In the genomic region with DNA sequence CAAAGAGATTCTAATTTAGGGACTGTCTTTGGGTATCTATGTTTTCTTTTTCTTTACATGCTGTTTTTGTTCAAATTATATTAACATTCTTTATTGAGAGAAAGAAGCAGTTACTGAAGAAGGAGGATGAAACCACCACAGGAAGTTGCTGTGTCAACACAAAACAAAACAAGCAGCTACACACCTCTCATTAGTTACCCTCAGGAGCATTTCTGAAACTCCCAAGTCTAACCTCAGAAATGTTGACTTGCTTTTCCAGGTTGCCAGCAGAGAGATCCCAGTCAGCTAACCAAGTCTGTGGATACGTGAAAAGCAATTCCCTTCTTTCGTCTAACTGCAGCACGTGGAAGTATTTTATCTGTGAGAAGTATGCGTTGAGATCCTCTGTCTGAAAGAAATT, we compare ENCODE assay signal across 24 cellular contexts. TPM values are rescaled to one million over a fixed set of nuclear protein-coding genes. Genes with fewer than 3 reads are reported as not detected.
A peak's percentile ranks its signal among the peaks of the same experiment; 100 is the strongest.
DNase-seq lines count a peak whose midpoint lies in the region; ATAC-seq, FAIRE-seq and TF ChIP-seq lines count a peak whose summit lies in the region.
"Had no signal": no experiment of that assay in that cellular context is flagged by ENCODE, and none has a peak within 500 bp of the region (broad histone marks: within the 10 kb centered on the region; RNA-seq: fewer than 3 reads in every experiment).

No MANE protein-coding gene starts in this region.

- H3K27me3 ChIP-seq in MM.1S (replicated peaks; ENCODE audit: insufficient read depth, low read length) (no peaks in the 10 kb centered on the region), esophagus muscularis mucosa (no peaks in the 10 kb centered on the region), esophagus squamous epithelium (no peaks in the 10 kb centered on the region)

- H3K36me3 ChIP-seq in MM.1S (replicated peaks; ENCODE audit: insufficient read depth, low read length) (no peaks in the 10 kb centered on the region), esophagus muscularis mucosa (no peaks in the 10 kb centered on the region), esophagus squamous epithelium (no peaks in the 10 kb centered on the region)

- H3K4me2 ChIP-seq in A549 (no peak overlapping the region), MM.1S (ENCODE audit: low read depth, low read length) (peak overlapping the region; percentile 60)

- H3K79me2 ChIP-seq in MM.1S (ENCODE audit: low read length): no peaks in the 10 kb centered on the region

- H3K27ac Mint-ChIP-seq in endothelial cell (ENCODE audit: unreplicated experiment): peak overlapping the region; percentile 93
- H3K27ac Mint-ChIP-seq: CD8-positive, alpha-beta memory T cell had no signal

- peaks cover 8% of the 10 kb centered on the region for H3K36me3 Mint-ChIP-seq in endothelial cell (ENCODE audit: low read depth, unreplicated experiment)
- H3K36me3 Mint-ChIP-seq: CD8-positive, alpha-beta memory T cell had no signal

- TF ChIP-seq RAD21 in A549 (conservative IDR thresholded peaks at IDR 0.05 in 1 of 2, IDR thresholded peaks at IDR 0.05 in 1 of 2): no peak

- no peak for DNase-seq in A549 (ENCODE audit: low read depth in 1 of 2, low spot score in 1 of 2)
- no peak for DNase-seq in GM12892 (ENCODE audit: insufficient read length)
- peak; percentile 67 for DNase-seq in MM.1S
- DNase-seq in endothelial cell (ENCODE audit: low spot score): no peak
- DNase-seq in esophagus muscularis mucosa (ENCODE audit: extremely low spot score): no peak
- DNase-seq in AG08396 (ENCODE audit: low spot score): no peak
- no peak for DNase-seq in esophagus squamous epithelium (lab: John Stamatoyannopoulos, UW)
- DNase-seq: C1 segment of cervical spinal cord; CD8-positive, alpha-beta memory T cell; DMS79; GOT3; NCI-H1048; NCI-H146; NCI-H2029 treated with DMSO at 0.1 percent for 48 hours; NCI-H2171 treated with DMSO at 0.1 percent for 48 hours; NCI-H446; NCI-H526 treated with DMSO at 0.1 percent for 48 hours; Right ventricle myocardium superior; SW 1271 had no signal

- CTCF ChIA-PET in A549 (lab: Yijun Ruan, JAX): no interaction called here

- H3K4me3 ChIP-seq in A549 (no peak overlapping the region), MM.1S (ENCODE audit: low read length) (peak overlapping the region; percentile 18; the same call in 1 of the 2 replicates), esophagus muscularis mucosa (no peak overlapping the region), esophagus squamous epithelium (no peak overlapping the region)

- no peaks in the 10 kb centered on the region for H3K9me3 Mint-ChIP-seq in endothelial cell (ENCODE audit: unreplicated experiment)
- H3K9me3 Mint-ChIP-seq: CD8-positive, alpha-beta memory T cell had no signal

- FAIRE-seq in A549 (lab: Jason Lieb, UNC) (no peak), GM12892 (lab: Jason Lieb, UNC) (peak; percentile 40)
- FAIRE-seq: A204.1, RCC 7860 had no signal

- H3K9me3 ChIP-seq in A549: no peaks in the 10 kb centered on the region
- H3K9me3 ChIP-seq in MM.1S (replicated peaks; ENCODE audit: insufficient read depth, low read length): no peaks in the 10 kb centered on the region
- H3K9me3 ChIP-seq in esophagus muscularis mucosa: no peaks in the 10 kb centered on the region
- no peaks in the 10 kb centered on the region for H3K9me3 ChIP-seq in esophagus squamous epithelium

- TF ChIP-seq CTCF in A549 (IDR thresholded peaks at IDR 0.05) (no peak), MM.1S (IDR thresholded peaks at IDR 0.05; ENCODE audit: low read length) (no peak), endothelial cell (IDR thresholded peaks at IDR 0.05; ENCODE audit: unreplicated experiment) (no peak), esophagus muscularis mucosa (IDR thresholded peaks at IDR 0.05) (no peak), esophagus squamous epithelium (IDR thresholded peaks at IDR 0.05) (no peak)

- intact Hi-C loops in esophagus muscularis mucosa (cut with DNase I): no loop called here
- intact Hi-C loops in esophagus squamous epithelium (cut with DNase I): no loop called here

- no peak overlapping the region for H3K9ac ChIP-seq in MM.1S (ENCODE audit: low read length)

- POLR2A ChIA-PET in A549 (lab: Yijun Ruan, JAX): no interaction called here

- TF ChIP-seq POLR2A in A549 (IDR thresholded peaks at IDR 0.05; ENCODE audit: low read length) (no peak), GM12892 (IDR thresholded peaks at IDR 0.05; ENCODE audit: low read depth, low read length) (no peak), esophagus muscularis mucosa (IDR thresholded peaks at IDR 0.05; ENCODE audit: low read depth) (no peak), esophagus squamous epithelium (IDR thresholded peaks at IDR 0.05) (no peak)

- H3K4me1 Mint-ChIP-seq in endothelial cell (ENCODE audit: unreplicated experiment): peaks cover 52% of the 10 kb centered on the region
- H3K4me1 Mint-ChIP-seq: CD8-positive, alpha-beta memory T cell had no signal

- TF ChIP-seq EP300 in A549 (IDR thresholded peaks at IDR 0.05) (no peak), esophagus muscularis mucosa (IDR thresholded peaks at IDR 0.05) (no peak)

- no peaks in the 10 kb centered on the region for H3K9me2 ChIP-seq in MM.1S (replicated peaks; ENCODE audit: insufficient read depth, low read length)

- H4K20me1 ChIP-seq in MM.1S (ENCODE audit: insufficient read depth, low read length): no peaks in the 10 kb centered on the region

- peak overlapping the region; percentile 43; the same call in 1 of the 2 replicates for H2AFZ ChIP-seq in MM.1S (ENCODE audit: low read length)

- no peak overlapping the region for H3K4me3 Mint-ChIP-seq in endothelial cell (ENCODE audit: unreplicated experiment)
- H3K4me3 Mint-ChIP-seq: CD8-positive, alpha-beta memory T cell had no signal

- H3K4me1 ChIP-seq in A549 (no peaks in the 10 kb centered on the region), MM.1S (ENCODE audit: low read length) (peaks cover 49% of the 10 kb centered on the region), esophagus muscularis mucosa (peaks cover 0 to 6% (median 4%) of the 10 kb centered on the region in 4 donors), esophagus squamous epithelium (no peaks in the 10 kb centered on the region)

- no peaks in the 10 kb centered on the region for H3K27me3 Mint-ChIP-seq in endothelial cell (ENCODE audit: unreplicated experiment)

- no peak overlapping the region for H3K27ac ChIP-seq in A549
- H3K27ac ChIP-seq in MM.1S (ENCODE audit: low read length): peak overlapping the region; percentile 53; the same call in 1 of the 2 replicates
- no peak overlapping the region for H3K27ac ChIP-seq in esophagus muscularis mucosa (replicated peaks in 1 of 4)
- H3K27ac ChIP-seq in esophagus squamous epithelium: no peak overlapping the region

- 73% methylated on average over 4 of the region's 4 CpGs for WGBS in A549 (ENCODE audit: missing lambda C conversion rate)
- 67% methylated on average over 4 of the region's 4 CpGs for WGBS in esophagus muscularis mucosa
- 87 to 94% methylated on average over 4 of the region's 4 CpGs for WGBS in esophagus squamous epithelium, 2 donors

- H3F3A ChIP-seq in MM.1S (ENCODE audit: insufficient read depth, low read length): peaks cover 13% of the 10 kb centered on the region

- no peak for ATAC-seq in A549
- no peak for ATAC-seq in GM21423 (IDR thresholded peaks at IDR 0.05; ENCODE audit: unreplicated experiment)

TF ChIP-seq in A549, 52 proteins besides CTCF, POLR2A, EP300 and RAD21:
- TF ChIP-seq, protein P1, sequence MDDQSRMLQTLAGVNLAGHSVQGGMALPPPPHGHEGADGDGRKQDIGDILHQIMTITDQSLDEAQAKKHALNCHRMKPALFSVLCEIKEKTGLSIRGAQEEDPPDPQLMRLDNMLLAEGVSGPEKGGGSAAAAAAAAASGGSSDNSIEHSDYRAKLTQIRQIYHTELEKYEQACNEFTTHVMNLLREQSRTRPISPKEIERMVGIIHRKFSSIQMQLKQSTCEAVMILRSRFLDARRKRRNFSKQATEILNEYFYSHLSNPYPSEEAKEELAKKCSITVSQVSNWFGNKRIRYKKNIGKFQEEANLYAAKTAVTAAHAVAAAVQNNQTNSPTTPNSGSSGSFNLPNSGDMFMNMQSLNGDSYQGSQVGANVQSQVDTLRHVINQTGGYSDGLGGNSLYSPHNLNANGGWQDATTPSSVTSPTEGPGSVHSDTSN (IDR thresholded peaks at IDR 0.05): no peak
- TF ChIP-seq MAFK (IDR thresholded peaks at IDR 0.05; ENCODE audit: partially characterized antibody) (peak; percentile 10), ZNF302 (CRISPR knock-in tag; IDR thresholded peaks at IDR 0.05) (no peak), GATA3 (IDR thresholded peaks at IDR 0.05; ENCODE audit: borderline replicate concordance) (no peak)
TF ChIP-seq in A549: peak in this region for 1.

RNA-seq across cellular contexts. Expression of a gene that starts 33.5 kb away (rescaled TPM):
- polyA plus RNA-seq in A549 (2011; rRNA removed) (0.06 TPM in 1 of 2 replicates, not detected in the other), A549 (2017; fragmentation: RNase III; extraction: RNeasy Plus Mini Kit Qiagen cat#74134 plus additional on column Dnase treatment) (not detected in 3 replicates)
- polyA plus RNA-seq in A549 (2012; cell fraction: cytosol; rRNA removed): not detected in 2 replicates
- not detected in 2 replicates for polyA plus RNA-seq in A549 (2012; cell fraction: nucleus; rRNA removed)
- not detected in 2 replicates for polyA minus RNA-seq in A549 (2011; rRNA and poly(A)+ RNA removed)
- not detected for polyA plus RNA-seq in GM12892 (2012; ENCODE audit: missing spikeins)
- total RNA-seq in endothelial cell (ENCODE audit: unreplicated experiment) (29.3 TPM), esophagus muscularis mucosa (1 to 10 TPM; 1.7 to 8.3 (median 4.7) TPM), esophagus squamous epithelium (1 to 10 TPM in 2 of 4 donors, under 1 TPM in 1, not detected in 1; 0.76 to 4.2 (median 1.9) TPM)
- total RNA-seq: CD8-positive, alpha-beta memory T cell; HT-29; MCF 10A had no signal
- polyA plus RNA-seq: CD8-positive, alpha-beta memory T cell had no signal

RNA-seq across cellular contexts. Expression of a gene that starts 34.8 kb away (rescaled TPM):
- polyA plus RNA-seq in A549 (2011; rRNA removed) (not detected in 2 replicates), A549 (2017; fragmentation: RNase III; extraction: RNeasy Plus Mini Kit Qiagen cat#74134 plus additional on column Dnase treatment) (not detected in 3 replicates)
- not detected in 2 replicates for polyA plus RNA-seq in A549 (2012; cell fraction: cytosol; rRNA removed)
- polyA plus RNA-seq in A549 (2012; cell fraction: nucleus; rRNA removed): not detected in 2 replicates
- polyA minus RNA-seq in A549 (2011; rRNA and poly(A)+ RNA removed): not detected in 2 replicates
- polyA plus RNA-seq in GM12892 (2012; ENCODE audit: missing spikeins): not detected
- total RNA-seq in endothelial cell (ENCODE audit: unreplicated experiment) (not detected), esophagus muscularis mucosa (under 1 TPM in 1 of 4 donors, not detected in 3; 0.17 TPM), esophagus squamous epithelium (not detected)
- total RNA-seq: CD8-positive, alpha-beta memory T cell; HT-29; MCF 10A; Right ventricle myocardium superior had no signal
- polyA plus RNA-seq: CD8-positive, alpha-beta memory T cell had no signal

RNA-seq across cellular contexts. Expression of a gene that starts 54.8 kb away (rescaled TPM):
- polyA plus RNA-seq in A549 (2011; rRNA removed) (not detected in 2 replicates), A549 (2017; fragmentation: RNase III; extraction: RNeasy Plus Mini Kit Qiagen cat#74134 plus additional on column Dnase treatment) (not detected in 3 replicates)
- polyA plus RNA-seq in A549 (2012; cell fraction: cytosol; rRNA removed): not detected in 2 replicates
- polyA plus RNA-seq in A549 (2012; cell fraction: nucleus; rRNA removed): not detected in 2 replicates
- polyA minus RNA-seq in A549 (2011; rRNA and poly(A)+ RNA removed): not detected in 2 replicates
- polyA plus RNA-seq in GM12892 (2012; ENCODE audit: missing spikeins): not detected
- total RNA-seq in endothelial cell (ENCODE audit: unreplicated experiment) (not detected), esophagus muscularis mucosa (not detected), esophagus squamous epithelium (not detected)
- total RNA-seq: CD8-positive, alpha-beta memory T cell; HT-29; MCF 10A had no signal
- polyA plus RNA-seq: CD8-positive, alpha-beta memory T cell had no signal
